22 cellular contexts compared by ENCODE assay signal in genomic region chrX:122046815-122047214, GRCh38.
"Had no signal": no experiment of that assay in that cellular context is flagged by ENCODE, and none has a peak within 500 bp of the region (broad histone marks: within the 10 kb centered on the region; RNA-seq: fewer than 3 reads in every experiment).

No MANE protein-coding gene starts in this region.

- H3K4me3 ChIP-seq: gastrocnemius medialis, heart right ventricle, ovary, right atrium auricular region, sigmoid colon, skin epidermis, testis, tibial nerve, upper lobe of right lung, vagina had no signal

- H3K27me3 Mint-ChIP-seq: stimulated activated naive B cell treated with anti-CD40 and anti-IgM and Interleukin-4, amounts not matched to agents 10 μg/mL and 1 μg/mL and 100 μg/mL, for 72 hours; stimulated activated naive CD8-positive, alpha-beta T cell treated with anti-CD3 and anti-CD28 coated beads, Interleukin-15, amount 100 ng/mL, for 72 hours had no signal

- H3K9me3 Mint-ChIP-seq: stimulated activated naive CD8-positive, alpha-beta T cell treated with anti-CD3 and anti-CD28 coated beads, Interleukin-15, amount 100 ng/mL, for 72 hours had no signal

- H3K36me3 Mint-ChIP-seq: mesothelial cell of epicardium; natural killer cell; stimulated activated naive B cell treated with anti-CD40 and anti-IgM and Interleukin-4, amounts not matched to agents 10 μg/mL and 1 μg/mL and 100 μg/mL, for 72 hours had no signal

- ATAC-seq: gastrocnemius medialis; heart right ventricle; left lobe of liver; natural killer cell; stimulated activated naive B cell treated with anti-CD40 and anti-IgM and Interleukin-4, amounts not matched to agents 10 μg/mL and 1 μg/mL and 100 μg/mL, for 72 hours; stimulated activated naive CD8-positive, alpha-beta T cell treated with anti-CD3 and anti-CD28 coated beads, Interleukin-15, amount 100 ng/mL, for 72 hours; upper lobe of right lung had no signal

- H3K4me3 Mint-ChIP-seq: endodermal cell; mesothelial cell of epicardium; natural killer cell; neural crest cell; stimulated activated naive B cell treated with anti-CD40 and anti-IgM and Interleukin-4, amounts not matched to agents 10 μg/mL and 1 μg/mL and 100 μg/mL, for 72 hours; stimulated activated naive CD8-positive, alpha-beta T cell treated with anti-CD3 and anti-CD28 coated beads, Interleukin-15, amount 100 ng/mL, for 72 hours had no signal

- H3K4me1 Mint-ChIP-seq: endodermal cell; mesothelial cell of epicardium; natural killer cell; neural crest cell; stimulated activated naive B cell treated with anti-CD40 and anti-IgM and Interleukin-4, amounts not matched to agents 10 μg/mL and 1 μg/mL and 100 μg/mL, for 72 hours; stimulated activated naive CD8-positive, alpha-beta T cell treated with anti-CD3 and anti-CD28 coated beads, Interleukin-15, amount 100 ng/mL, for 72 hours had no signal

- DNase-seq: effector CD4-positive, alpha-beta T cell; endodermal cell; erythroblast; gastrocnemius medialis; heart right ventricle; hypothalamus; natural killer cell; ovary; sigmoid colon; stimulated activated CD4-positive, alpha-beta T cell treated with anti-CD3 and anti-CD28 coated beads, Interleukin-2, amount 100 ng/mL, for 24 hours; stimulated activated CD4-positive, alpha-beta T cell treated with anti-CD3 and anti-CD28 coated beads, Interleukin-4, amount 100 ng/mL, for 4 hours; stimulated activated naive B cell treated with anti-CD40 and anti-IgM and Interleukin-4, amounts not matched to agents 10 μg/mL and 1 μg/mL and 100 μg/mL, for 72 hours; stimulated activated naive CD8-positive, alpha-beta T cell treated with anti-CD3 and anti-CD28 coated beads, Interleukin-15, amount 100 ng/mL, for 72 hours; testis; upper lobe of right lung had no signal

- H3K27ac Mint-ChIP-seq: endodermal cell; mesothelial cell of epicardium; natural killer cell; stimulated activated naive B cell treated with anti-CD40 and anti-IgM and Interleukin-4, amounts not matched to agents 10 μg/mL and 1 μg/mL and 100 μg/mL, for 72 hours; stimulated activated naive CD8-positive, alpha-beta T cell treated with anti-CD3 and anti-CD28 coated beads, Interleukin-15, amount 100 ng/mL, for 72 hours had no signal
